ENCODE assay signal across 29 cellular contexts in the genomic region with DNA sequence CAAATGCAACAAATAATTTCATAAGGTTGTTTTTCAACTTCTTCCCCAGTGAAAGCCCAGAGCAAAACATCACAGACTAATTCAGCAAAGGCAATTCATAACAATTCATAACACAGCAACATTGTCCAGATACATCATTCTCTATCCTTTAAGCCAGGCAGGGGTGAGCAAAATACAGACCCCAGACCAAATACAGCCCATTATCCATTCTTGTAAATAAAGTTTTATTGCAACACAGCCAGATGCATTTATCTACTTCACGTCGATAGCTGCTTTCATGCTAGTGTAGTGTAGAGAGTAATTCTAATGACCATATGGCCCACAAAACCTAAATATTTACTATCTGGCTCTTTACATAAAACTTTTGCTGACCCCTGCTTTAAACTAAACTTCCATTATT.
"Had no signal": no experiment of that assay in that cellular context is flagged by ENCODE, and none has a peak within 500 bp of the region (broad histone marks: within the 10 kb centered on the region; RNA-seq: fewer than 3 reads in every experiment).

No MANE protein-coding gene starts in this region.

- H3K27me3 ChIP-seq: brain microvascular endothelial cell, esophagus muscularis mucosa, gastroesophageal sphincter had no signal

- H3K36me3 ChIP-seq: brain microvascular endothelial cell, esophagus muscularis mucosa, gastroesophageal sphincter, WERI-Rb-1 had no signal

- H3K36me3 Mint-ChIP-seq: activated naive CD8-positive, alpha-beta T cell had no signal

- DNase-seq: activated B cell treated with CpG ODN at 0.5 μM for 24 hours; activated CD4-positive, alpha-beta memory T cell treated with anti-CD3 and anti-CD28 coated beads, Interleukin-2, amount 10 ng/mL, durations not matched to agents 7 days and 5 days; activated CD4-positive, alpha-beta T cell treated with anti-CD3 and anti-CD28 coated beads, Interleukin-2, amount 10 ng/mL, durations not matched to agents 7 days and 5 days; activated CD4-positive, alpha-beta T cell treated with anti-CD3 and anti-CD28 coated beads, Interleukin-2, amount 50 U/mL, for 4 hours; activated CD8-positive, alpha-beta memory T cell treated with anti-CD3 and anti-CD28 coated beads, Interleukin-2, amount 50 U/mL, for 48 hours; activated effector memory CD4-positive, alpha-beta T cell treated with Interleukin-2 at 50 U/mL for 16 hours; activated gamma-delta T cell treated with Interleukin-2 at 50 U/mL for 16 hours; activated naive CD4-positive, alpha-beta T cell treated with anti-CD3 and anti-CD28 coated beads, Interleukin-2, amount 50 U/mL, for 16 hours; activated naive CD4-positive, alpha-beta T cell treated with Interleukin-2 at 50 U/mL for 16 hours; activated T-cell treated with anti-CD3 and anti-CD28 coated beads for 4 hours; activated T-cell treated with anti-CD3 and anti-CD28 coated beads, Interleukin-2, amount 50 U/mL, for 24 hours; activated T-cell treated with anti-CD3 and anti-CD28 coated beads, Interleukin-2, amount 50 U/mL, for 72 hours; amniotic stem cell; anterior cingulate cortex; brain microvascular endothelial cell; cortex of kidney; dermis blood vessel endothelial cell; effector CD4-positive, alpha-beta T cell; effector memory CD8-positive, alpha-beta T cell; erythroblast; foreskin melanocyte; head of caudate nucleus; T-helper 1 cell; T1000; WERI-Rb-1 had no signal

- H3K9me3 ChIP-seq: esophagus muscularis mucosa, gastroesophageal sphincter had no signal

- H3K4me3 Mint-ChIP-seq: activated B cell treated with CpG ODN at 0.5 μM for 24 hours; activated CD4-positive, alpha-beta memory T cell treated with anti-CD3 and anti-CD28 coated beads, Interleukin-2, amount 10 ng/mL, durations not matched to agents 7 days and 5 days; activated CD4-positive, alpha-beta T cell treated with anti-CD3 and anti-CD28 coated beads, Interleukin-2, amount 10 ng/mL, durations not matched to agents 7 days and 5 days; activated naive CD8-positive, alpha-beta T cell; activated T-cell treated with anti-CD3 and anti-CD28 coated beads, Interleukin-2, amount 50 U/mL, for 24 hours; effector memory CD8-positive, alpha-beta T cell had no signal

- H3K4me3 ChIP-seq: esophagus muscularis mucosa, gastroesophageal sphincter had no signal

- H3K27ac Mint-ChIP-seq: activated B cell treated with CpG ODN at 0.5 μM for 24 hours; activated CD4-positive, alpha-beta memory T cell treated with anti-CD3 and anti-CD28 coated beads, Interleukin-2, amount 10 ng/mL, durations not matched to agents 7 days and 5 days; activated CD4-positive, alpha-beta T cell treated with anti-CD3 and anti-CD28 coated beads, Interleukin-2, amount 10 ng/mL, durations not matched to agents 7 days and 5 days; activated naive CD8-positive, alpha-beta T cell; activated T-cell treated with anti-CD3 and anti-CD28 coated beads, Interleukin-2, amount 50 U/mL, for 24 hours; activated T-cell treated with anti-CD3 and anti-CD28 coated beads, Interleukin-2, amount 50 U/mL, for 72 hours; effector memory CD8-positive, alpha-beta T cell had no signal

- H3K27ac ChIP-seq: brain microvascular endothelial cell, esophagus muscularis mucosa, gastroesophageal sphincter, WERI-Rb-1 had no signal

- ATAC-seq: activated CD4-positive, CD25-positive, alpha-beta regulatory T cell treated with anti-CD3 and anti-CD28 coated beads, Interleukin-2, amount 50 U/mL, for 24 hours; activated T-cell treated with anti-CD3 and anti-CD28 coated beads, Interleukin-2, amount 50 U/mL, for 72 hours; effector memory CD8-positive, alpha-beta T cell; gastroesophageal sphincter had no signal

- H3K27me3 Mint-ChIP-seq: activated CD4-positive, alpha-beta memory T cell treated with anti-CD3 and anti-CD28 coated beads, Interleukin-2, amount 10 ng/mL, durations not matched to agents 7 days and 5 days; activated CD4-positive, alpha-beta T cell treated with anti-CD3 and anti-CD28 coated beads, Interleukin-2, amount 10 ng/mL, durations not matched to agents 7 days and 5 days; activated T-cell treated with anti-CD3 and anti-CD28 coated beads, Interleukin-2, amount 50 U/mL, for 24 hours had no signal
